ENCODE assay signal across 31 cellular contexts in genomic region chr12:33267641-33268040, GRCh38.
"Had no signal": no experiment of that assay in that cellular context is flagged by ENCODE, and none has a peak within 500 bp of the region (broad histone marks: within the 10 kb centered on the region; RNA-seq: fewer than 3 reads in every experiment).

No MANE protein-coding gene starts in this region.

- H3K9ac ChIP-seq: neural progenitor cell had no signal

- H3K36me3 ChIP-seq: esophagus muscularis mucosa, gastroesophageal sphincter, heart right ventricle, neural progenitor cell, prostate gland, right atrium auricular region, tibial artery, upper lobe of left lung, uterus had no signal

- H3K9me3 ChIP-seq: esophagus muscularis mucosa, gastroesophageal sphincter, mucosa of descending colon, prostate gland, right atrium auricular region, testis, tibial artery, upper lobe of left lung, uterus had no signal

- DNase-seq: dermis blood vessel endothelial cell; effector memory CD4-positive, alpha-beta T cell; foreskin keratinocyte; heart right ventricle; hippocampal formation; immature natural killer cell; mucosa of descending colon; naive B cell; nucleus accumbens; stimulated activated CD4-positive, alpha-beta T cell treated with anti-CD3 and anti-CD28 coated beads, Interleukin-12 subunit alpha, Interleukin-12 subunit beta, amount 100 ng/mL, for 4 hours; stimulated activated CD4-positive, alpha-beta T cell treated with anti-CD3 and anti-CD28 coated beads, Interleukin-1b, Interleukin-23, amount 100 ng/mL, for 48 hours; stimulated activated CD4-positive, alpha-beta T cell treated with anti-CD3 and anti-CD28 coated beads, Interleukin-4, amount 100 ng/mL, for 1 hour; stimulated activated naive CD8-positive, alpha-beta T cell treated with anti-CD3 and anti-CD28 coated beads, Interleukin-15, Interleukin-2, amounts not matched to agents 100 U/mL and 50 U/mL, for 24 hours; substantia nigra; testis; tibial artery; upper lobe of left lung; uterus had no signal

- H3K36me3 Mint-ChIP-seq: immature natural killer cell; memory B cell; naive B cell; natural killer cell treated with Interleukin-12 subunit alpha and Interleukin-12 subunit beta and Interleukin-15 and Interleukin-18, amount 100 ng/mL, for 72 hours; neural progenitor cell; stimulated activated effector memory CD8-positive, alpha-beta T cell treated with anti-CD3 and anti-CD28 coated beads, Interleukin-12 subunit alpha, Interleukin-12 subunit beta, amount 100 ng/mL, for 72 hours had no signal

- H3K4me2 ChIP-seq: neural progenitor cell, smooth muscle cell had no signal

- H3K4me1 Mint-ChIP-seq: immature natural killer cell; memory B cell; naive B cell; neural progenitor cell; stimulated activated effector memory CD8-positive, alpha-beta T cell treated with anti-CD3 and anti-CD28 coated beads, Interleukin-12 subunit alpha, Interleukin-12 subunit beta, amount 100 ng/mL, for 72 hours had no signal

- H3K4me3 Mint-ChIP-seq: immature natural killer cell; memory B cell; mesothelial cell of epicardium; naive B cell; natural killer cell treated with Interleukin-12 subunit alpha and Interleukin-12 subunit beta and Interleukin-15 and Interleukin-18, amount 100 ng/mL, for 72 hours; neural progenitor cell; stimulated activated effector memory CD8-positive, alpha-beta T cell treated with anti-CD3 and anti-CD28 coated beads, Interleukin-12 subunit alpha, Interleukin-12 subunit beta, amount 100 ng/mL, for 72 hours had no signal

- H3K27me3 ChIP-seq: esophagus muscularis mucosa, foreskin keratinocyte, gastroesophageal sphincter, heart right ventricle, neural progenitor cell, right atrium auricular region, testis, tibial artery, upper lobe of left lung, uterus had no signal

- H3K27ac Mint-ChIP-seq: immature natural killer cell; memory B cell; mesothelial cell of epicardium; naive B cell; natural killer cell treated with Interleukin-12 subunit alpha and Interleukin-12 subunit beta and Interleukin-15 and Interleukin-18, amount 100 ng/mL, for 72 hours; neural progenitor cell; stimulated activated effector memory CD8-positive, alpha-beta T cell treated with anti-CD3 and anti-CD28 coated beads, Interleukin-12 subunit alpha, Interleukin-12 subunit beta, amount 100 ng/mL, for 72 hours had no signal

- H3K27me3 Mint-ChIP-seq: memory B cell; naive B cell; natural killer cell treated with Interleukin-12 subunit alpha and Interleukin-12 subunit beta and Interleukin-15 and Interleukin-18, amount 100 ng/mL, for 72 hours had no signal

- H3K27ac ChIP-seq: coronary artery, esophagus muscularis mucosa, foreskin keratinocyte, gastroesophageal sphincter, heart right ventricle, neural progenitor cell, prostate gland, right atrium auricular region, testis, tibial artery, upper lobe of left lung, uterus had no signal

- H3K4me3 ChIP-seq: coronary artery, esophagus muscularis mucosa, gastroesophageal sphincter, heart right ventricle, lung, mucosa of descending colon, neural progenitor cell, prostate gland, right atrium auricular region, smooth muscle cell, testis, tibial artery, upper lobe of left lung, uterus had no signal

- ATAC-seq: foreskin keratinocyte; gastroesophageal sphincter; heart right ventricle; mucosa of descending colon; natural killer cell treated with Interleukin-12 subunit alpha and Interleukin-12 subunit beta and Interleukin-15 and Interleukin-18, amount 100 ng/mL, for 72 hours; sciatic nerve; stimulated activated effector memory CD8-positive, alpha-beta T cell treated with anti-CD3 and anti-CD28 coated beads, Interleukin-12 subunit alpha, Interleukin-12 subunit beta, amount 100 ng/mL, for 72 hours; stimulated activated naive CD8-positive, alpha-beta T cell treated with anti-CD3 and anti-CD28 coated beads, Interleukin-15, Interleukin-2, amounts not matched to agents 100 U/mL and 50 U/mL, for 24 hours had no signal

- H3K9me3 Mint-ChIP-seq: neural progenitor cell had no signal

- H3K4me1 ChIP-seq: esophagus muscularis mucosa, foreskin keratinocyte, gastroesophageal sphincter, heart right ventricle, neural progenitor cell, prostate gland, right atrium auricular region, testis, tibial artery, upper lobe of left lung, uterus had no signal
